7 cellular contexts compared by ENCODE assay signal in the genomic region with DNA sequence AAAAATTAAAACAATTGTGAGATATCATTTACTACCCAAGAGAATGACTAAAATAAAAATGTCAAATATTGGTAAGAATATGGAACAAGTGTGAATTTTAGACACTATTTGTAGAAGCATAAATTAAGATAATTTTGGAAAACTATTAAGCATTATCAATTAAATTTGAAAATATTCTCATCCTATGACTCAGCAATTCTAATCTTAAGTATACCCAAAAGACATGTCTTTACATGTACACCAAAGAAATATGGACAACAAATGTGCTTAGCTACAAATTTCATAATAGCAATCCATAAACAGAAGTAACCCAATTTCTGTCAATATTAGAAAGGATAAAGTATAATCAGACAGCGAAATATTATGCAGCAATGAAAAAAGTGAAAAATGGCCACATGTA.
"Had no signal": no experiment of that assay in that cellular context is flagged by ENCODE, and none has a peak within 500 bp of the region (broad histone marks: within the 10 kb centered on the region; RNA-seq: fewer than 3 reads in every experiment).

No MANE protein-coding gene starts in this region.

- H3K4me1 ChIP-seq: HAP-1 had no signal

- H3K4me3 ChIP-seq: GM23338, HAP-1 had no signal

- DNase-seq: H7, HFFc6, KG1 had no signal

- ATAC-seq: GM23338, HCT116 had no signal

- H3K9me3 ChIP-seq: HAP-1 had no signal

- H3K36me3 ChIP-seq: HAP-1 had no signal

- H3K27ac ChIP-seq: HL-60 had no signal

- H3K4me2 ChIP-seq: GM23338 had no signal

- H2AFZ ChIP-seq: GM23338 had no signal
